Comparison of ENCODE assay signal across 11 cellular contexts in the genomic region with DNA sequence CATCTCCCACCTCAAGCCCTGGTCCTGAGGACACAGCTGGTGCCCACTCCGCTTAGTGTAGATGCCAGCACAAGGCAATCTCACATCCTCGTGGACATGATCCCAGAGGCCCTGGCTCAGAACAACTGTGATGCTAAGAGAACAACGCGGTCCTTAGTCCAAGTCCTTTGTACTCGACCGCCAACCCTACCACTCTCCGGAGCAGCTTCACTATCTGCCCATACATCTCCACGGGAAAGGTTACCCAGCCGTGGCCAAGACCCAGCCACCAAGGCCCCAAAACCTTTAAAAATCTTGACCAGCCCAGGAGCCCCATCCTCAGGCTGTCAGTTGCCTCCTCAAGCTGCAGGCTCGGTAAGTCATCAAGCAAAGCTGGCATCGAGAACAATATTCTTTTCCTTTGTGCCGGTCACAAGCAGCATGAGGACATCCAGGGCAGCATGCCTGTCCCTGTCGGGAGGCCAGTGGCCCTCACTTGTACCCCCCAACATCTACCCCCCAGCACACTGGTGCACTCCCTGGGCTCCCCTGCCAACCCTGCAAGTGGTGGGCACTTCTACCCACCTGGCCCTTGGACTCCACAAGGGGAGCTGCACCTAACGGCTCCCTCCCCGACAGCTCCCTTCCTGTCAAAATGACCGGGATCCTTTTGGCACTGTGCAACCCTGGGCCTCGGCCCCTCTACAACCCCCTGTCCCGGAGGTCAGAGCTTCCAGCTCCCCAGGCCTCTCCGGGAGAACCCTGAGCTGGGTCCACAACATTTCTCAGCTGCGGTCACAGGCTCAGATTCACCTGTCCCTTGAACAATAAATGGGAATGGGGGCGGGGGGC. TPM values are rescaled to one million over a fixed set of nuclear protein-coding genes. Genes with fewer than 3 reads are reported as not detected.
DNase-seq lines count a peak whose midpoint lies in the region; ATAC-seq and TF ChIP-seq lines count a peak whose summit lies in the region.
"Had no signal": no experiment of that assay in that cellular context is flagged by ENCODE, and none has a peak within 500 bp of the region (broad histone marks: within the 10 kb centered on the region; RNA-seq: fewer than 3 reads in every experiment).

No MANE protein-coding gene starts in this region.

- DNase-seq in AG10803 (ENCODE audit: low read depth), result no peak
- DNase-seq in NB4 (ENCODE audit: low read depth), result no peak
- peak in 3 of 5 donors; percentile 25 to 26 (median 26) for DNase-seq in ovary
- DNase-seq in activated CD4-positive, alpha-beta T cell treated with anti-CD3 and anti-CD28 coated beads, Interleukin-2, amount 50 U/mL, for 4 hours, result no peak
- DNase-seq in T-helper 2 cell, result no peak
- DNase-seq in NCI-H1105 treated with DMSO at 0.1 percent for 48 hours (lab: John Stamatoyannopoulos, UW), result no peak
- DNase-seq: NCI-H2081 had no signal

- H3K27ac ChIP-seq in gastroesophageal sphincter (peak overlapping the region in 3 of 4 donors; percentile 93 to 95 (median 94)), ovary (no peak overlapping the region)
- H3K27ac ChIP-seq: C4-2B, SK-N-MC had no signal

- intact Hi-C loops in ovary (cut with DNase I), result no loop called here

- TF ChIP-seq EP300 in gastroesophageal sphincter (IDR thresholded peaks at IDR 0.05) (no peak), ovary (IDR thresholded peaks at IDR 0.05) (no peak)

- no peaks in the 10 kb centered on the region for H3K27me3 ChIP-seq in gastroesophageal sphincter
- no peaks in the 10 kb centered on the region for H3K27me3 ChIP-seq in ovary

- ATAC-seq in gastroesophageal sphincter (no peak), GM18868 (IDR thresholded peaks at IDR 0.05; ENCODE audit: unreplicated experiment) (no peak)

- H3K4me1 ChIP-seq in gastroesophageal sphincter (peaks cover 0 to 85% (median 45%) of the 10 kb centered on the region in 3 donors), ovary (ENCODE audit: insufficient read depth) (peaks cover 23% of the 10 kb centered on the region)

- no peak for TF ChIP-seq POLR2A in NB4 (IDR thresholded peaks at IDR 0.05; ENCODE audit: extremely low read depth, insufficient read length)
- no peak for TF ChIP-seq POLR2A in gastroesophageal sphincter (IDR thresholded peaks at IDR 0.05)
- no peak for TF ChIP-seq POLR2A in ovary (IDR thresholded peaks at IDR 0.05)

- H3K36me3 ChIP-seq in gastroesophageal sphincter (peaks cover 0 to under 1% of the 10 kb centered on the region in 2 donors), ovary (no peaks in the 10 kb centered on the region)

- H3K4me3 ChIP-seq in AG10803 (ENCODE audit: low read length) (peak overlapping the region; percentile 91), NB4 (ENCODE audit: low read depth, low read length) (peak overlapping the region; percentile 91), gastroesophageal sphincter (peak overlapping the region in 1 of 2 donors; percentile 93), ovary (no peak overlapping the region)

- no peak for TF ChIP-seq CTCF in AG10803 (conservative IDR thresholded peaks at IDR 0.05; ENCODE audit: low read length)
- TF ChIP-seq CTCF in NB4 (IDR thresholded peaks at IDR 0.05; ENCODE audit: low read depth, low read length), result no peak
- no peak for TF ChIP-seq CTCF in gastroesophageal sphincter (IDR thresholded peaks at IDR 0.05)
- TF ChIP-seq CTCF in ovary (IDR thresholded peaks at IDR 0.05), result no peak

- H3K9me3 ChIP-seq in gastroesophageal sphincter (no peaks in the 10 kb centered on the region), ovary (no peaks in the 10 kb centered on the region)

- 60% methylated on average over 1 to 3 of the region's 21 CpGs for WGBS in gastroesophageal sphincter (ENCODE audit: low coverage in 1 of 2), 2 donors
- 86 to 87% (median 87%) methylated on average over 21 of the region's 21 CpGs for WGBS in ovary, 3 donors

RNA-seq across cellular contexts. Expression of gene OSBPL5, which starts 2.5 kb away (rescaled TPM):
- total RNA-seq in gastroesophageal sphincter (10 to 100 TPM; 39.9 to 94.0 (median 66.4) TPM), ovary (10 to 100 TPM; 12.5 to 41.0 (median 34.1) TPM)
- 10 to 100 TPM in 1 of 2 donors, 1 to 10 TPM in 1; 3.0 to 23.3 TPM for polyA plus RNA-seq in ovary

RNA-seq across cellular contexts. Expression of gene MRGPRG, which starts 56.0 kb away (rescaled TPM):
- total RNA-seq in gastroesophageal sphincter (not detected), ovary (not detected)
- polyA plus RNA-seq in ovary, result not detected

Comparison
In these comparisons a context has a peak if more than half of its experiments do, and no peak if none do; other contexts are left out.
1. DNase-seq: peak in ovary (3 of 5); none in AG10803 (single experiment), NB4 (single experiment), activated CD4-positive, alpha-beta T cell treated with anti-CD3 and anti-CD28 coated beads, Interleukin-2, amount 50 U/mL, for 4 hours (0 of 2), T-helper 2 cell (0 of 5) and NCI-H1105 treated with DMSO at 0.1 percent for 48 hours (single experiment).
2. H3K27ac ChIP-seq: peak in gastroesophageal sphincter (3 of 4); none in ovary (0 of 2).